8 cellular contexts compared by ENCODE assay signal in genomic region chr13:51645154-51645650, GRCh38.
DNase-seq lines count a peak whose midpoint lies in the region; ATAC-seq lines count a peak whose summit lies in the region.

No MANE protein-coding gene starts in this region.

- peak; percentile 74 for ATAC-seq in GM18868 (IDR thresholded peaks at IDR 0.05; ENCODE audit: unreplicated experiment)
- ATAC-seq in HG03378 (IDR thresholded peaks at IDR 0.05; ENCODE audit: unreplicated experiment), result no peak
- no peak for ATAC-seq in HG02763 (IDR thresholded peaks at IDR 0.05; ENCODE audit: unreplicated experiment)

- peak; percentile 95 for DNase-seq in MV-4-11 (lab: John Stamatoyannopoulos, UW)
- DNase-seq in astrocyte of the hippocampus (ENCODE audit: low read depth, low spot score), result peak; percentile 67
- peak; percentile 37 for DNase-seq in left kidney (ENCODE audit: low read depth, low spot score)
- no peak for DNase-seq in pons (ENCODE audit: low spot score)
- no peak for DNase-seq in NK-92 (lab: John Stamatoyannopoulos, UW; ENCODE audit: unreplicated experiment)

Comparison
In these comparisons a context has a peak if more than half of its experiments do, and no peak if none do; other contexts are left out.
1. DNase-seq: peak in MV-4-11 (single experiment), astrocyte of the hippocampus (single experiment) and left kidney (single experiment); none in pons (single experiment) and NK-92 (single experiment).